Comparison of ENCODE assay signal across 12 cellular contexts in the genomic region with DNA sequence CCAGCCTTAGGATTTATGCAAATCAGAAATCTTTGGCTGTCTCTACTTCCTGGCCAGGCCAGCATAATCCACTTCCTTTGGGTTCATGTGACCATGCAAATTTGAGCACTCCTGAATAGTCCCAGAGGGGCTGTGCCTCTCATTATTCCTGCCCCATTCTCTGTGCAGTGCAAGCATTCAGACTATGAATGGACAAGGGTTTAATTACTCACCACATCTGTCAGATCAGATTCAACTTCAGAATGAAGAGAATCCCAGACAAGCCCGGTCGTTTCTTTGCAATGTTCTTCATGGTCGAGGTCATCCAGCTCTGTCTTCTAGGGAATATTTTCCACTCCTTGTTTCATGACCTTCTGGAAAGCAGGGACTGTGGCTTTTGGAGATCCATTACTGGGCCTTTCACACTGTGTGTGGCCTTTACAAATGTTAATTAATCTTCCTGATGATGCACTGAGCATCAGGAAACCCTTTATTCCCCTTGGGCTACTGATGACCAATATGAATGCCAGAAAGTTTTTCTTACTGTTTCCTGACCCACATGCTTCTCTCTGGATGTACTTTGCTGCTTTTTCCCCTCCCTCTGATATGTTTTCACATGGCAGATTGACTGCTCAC.
DNase-seq lines count a peak whose midpoint lies in the region; ATAC-seq and TF ChIP-seq lines count a peak whose summit lies in the region.
"Had no signal": no experiment of that assay in that cellular context is flagged by ENCODE, and none has a peak within 500 bp of the region (broad histone marks: within the 10 kb centered on the region; RNA-seq: fewer than 3 reads in every experiment).

No MANE protein-coding gene starts in this region.

- H3K27ac ChIP-seq in right atrium auricular region (no peak overlapping the region), smooth muscle cell (ENCODE audit: low read depth) (no peak overlapping the region)
- H3K27ac ChIP-seq: gastrocnemius medialis had no signal

- no peaks in the 10 kb centered on the region for H3K36me3 ChIP-seq in right atrium auricular region
- H3K36me3 ChIP-seq in smooth muscle cell (ENCODE audit: low read depth) = no peaks in the 10 kb centered on the region
- H3K36me3 ChIP-seq: gastrocnemius medialis had no signal

- no peak for DNase-seq in Right ventricle myocardium superior
- no peak for DNase-seq in right atrium auricular region (ENCODE audit: low spot score)
- DNase-seq in NCI-H69 (lab: John Stamatoyannopoulos, UW) = peak; percentile 77
- DNase-seq in glomerular visceral epithelial cell (ENCODE audit: extremely low spot score) = peak; percentile 17
- DNase-seq in posterior vena cava (ENCODE audit: low spot score) = no peak
- DNase-seq in smooth muscle cell (lab: John Stamatoyannopoulos, UW; ENCODE audit: unreplicated experiment) = no peak
- no peak for DNase-seq in Kasumi-1 (lab: John Stamatoyannopoulos, UW)
- DNase-seq: activated naive CD4-positive, alpha-beta T cell; gastrocnemius medialis; T-helper 2 cell had no signal

- no peaks in the 10 kb centered on the region for H3K79me2 ChIP-seq in smooth muscle cell (ENCODE audit: low read depth)

- H2AFZ ChIP-seq in smooth muscle cell (ENCODE audit: low read depth) = no peak overlapping the region

- no peaks in the 10 kb centered on the region for H3F3A ChIP-seq in smooth muscle cell (ENCODE audit: low read depth)

- no peaks in the 10 kb centered on the region for H3K9me3 ChIP-seq in right atrium auricular region
- no peaks in the 10 kb centered on the region for H3K9me3 ChIP-seq in smooth muscle cell (replicated peaks; ENCODE audit: low read depth)
- H3K9me3 ChIP-seq: gastrocnemius medialis had no signal

- H3K27me3 ChIP-seq in right atrium auricular region = no peaks in the 10 kb centered on the region
- no peaks in the 10 kb centered on the region for H3K27me3 ChIP-seq in smooth muscle cell (ENCODE audit: low read depth)
- H3K27me3 ChIP-seq: gastrocnemius medialis had no signal

- no peak overlapping the region for H3K4me2 ChIP-seq in smooth muscle cell

- H4K20me1 ChIP-seq in smooth muscle cell (ENCODE audit: low read depth) = no peaks in the 10 kb centered on the region

- 24% methylated on average over 3 of the region's 3 CpGs for WGBS in smooth muscle cell (ENCODE audit: low lambda C conversion rate)

- H3K4me3 ChIP-seq in right atrium auricular region (no peak overlapping the region), smooth muscle cell (no peak overlapping the region)
- H3K4me3 ChIP-seq: gastrocnemius medialis, K562 had no signal

- ATAC-seq in Right ventricle myocardium superior (ENCODE audit: poor library complexity) = peak; percentile 58
- ATAC-seq in HG02973 (IDR thresholded peaks at IDR 0.05; ENCODE audit: unreplicated experiment) = no peak
- ATAC-seq: K562 had no signal

- intact Hi-C loops in Right ventricle myocardium superior (cut with DNase I) = no loop called here
- intact Hi-C loops in posterior vena cava (cut with DNase I) = no loop called here

- H3K4me1 ChIP-seq in right atrium auricular region (no peaks in the 10 kb centered on the region), smooth muscle cell (ENCODE audit: low read depth) (peaks cover 16% of the 10 kb centered on the region)

- TF ChIP-seq CTCF in right atrium auricular region (IDR thresholded peaks at IDR 0.05) (no peak), smooth muscle cell (IDR thresholded peaks at IDR 0.05; ENCODE audit: borderline replicate concordance, insufficient read depth, poor library complexity, severe bottlenecking) (no peak)

- no peak overlapping the region for H3K9ac ChIP-seq in smooth muscle cell (ENCODE audit: low read depth)

Comparison
In these comparisons a context has a peak if more than half of its experiments do, and no peak if none do; other contexts are left out.
1. DNase-seq: peak in NCI-H69 (single experiment) and glomerular visceral epithelial cell (single experiment); none in Right ventricle myocardium superior (single experiment), right atrium auricular region (single experiment), posterior vena cava (single experiment), smooth muscle cell (single experiment) and Kasumi-1 (0 of 2).